17 cellular contexts compared by ENCODE assay signal in the genomic region with DNA sequence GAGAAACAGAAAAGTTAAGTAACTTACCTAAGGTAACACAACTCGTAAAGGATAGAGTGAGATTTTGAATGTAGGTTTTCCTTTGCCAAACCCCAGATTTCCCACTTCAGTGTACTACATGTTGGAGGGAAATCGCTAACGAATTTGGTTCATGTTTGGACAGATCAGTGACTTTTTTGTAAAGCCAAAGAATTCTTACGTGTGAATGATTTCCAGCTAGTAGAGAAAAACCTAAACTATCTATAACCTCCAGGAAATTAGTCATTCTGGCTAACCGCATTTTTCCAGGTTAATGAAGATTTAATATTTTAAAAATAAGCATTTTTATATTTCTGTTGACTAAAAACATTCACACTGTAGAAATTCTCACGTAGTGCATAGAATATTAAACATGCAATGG. TPM values are rescaled to one million over a fixed set of nuclear protein-coding genes. Genes with fewer than 3 reads are reported as not detected.
DNase-seq lines count a peak whose midpoint lies in the region; ATAC-seq and TF ChIP-seq lines count a peak whose summit lies in the region.
"Had no signal": no experiment of that assay in that cellular context is flagged by ENCODE, and none has a peak within 500 bp of the region (broad histone marks: within the 10 kb centered on the region; RNA-seq: fewer than 3 reads in every experiment).

No MANE protein-coding gene starts in this region.

- no peak overlapping the region for H3K4me3 Mint-ChIP-seq in activated T-helper 2 cell treated with anti-CD3 and anti-CD28 coated beads, Interferon-gamma antibody, Interleukin-2, Interleukin-4, amounts not matched to agents 10 μg/mL and 5 μg/mL and 100 μg/mL, durations not matched to agents 14 hours and 24 hours and 36 hours (ENCODE audit: low read depth)
- H3K4me3 Mint-ChIP-seq: CD14-positive monocyte; CD4-positive, alpha-beta memory T cell; H9 had no signal

- no peaks in the 10 kb centered on the region for H3K9me3 Mint-ChIP-seq in activated T-helper 2 cell treated with anti-CD3 and anti-CD28 coated beads, Interferon-gamma antibody, Interleukin-2, Interleukin-4, amounts not matched to agents 10 μg/mL and 5 μg/mL and 100 μg/mL, durations not matched to agents 14 hours and 24 hours and 36 hours

- intact Hi-C loops in activated T-helper 2 cell treated with anti-CD3 and anti-CD28 coated beads, Interferon-gamma antibody, Interleukin-2, Interleukin-4, amounts not matched to agents 10 μg/mL and 5 μg/mL and 100 μg/mL, durations not matched to agents 14 hours and 24 hours and 36 hours (cut with micrococcal nuclease), result no loop called here

- H3K27me3 Mint-ChIP-seq in activated T-helper 2 cell treated with anti-CD3 and anti-CD28 coated beads, Interferon-gamma antibody, Interleukin-2, Interleukin-4, amounts not matched to agents 10 μg/mL and 5 μg/mL and 100 μg/mL, durations not matched to agents 14 hours and 24 hours and 36 hours (ENCODE audit: low read depth), result no peaks in the 10 kb centered on the region
- H3K27me3 Mint-ChIP-seq: CD4-positive, alpha-beta memory T cell had no signal

- in situ Hi-C loops in Caki2 (cut with HindIII; ENCODE audit: low pct_unique_long_range_greater_than_20kb, low sequenced_read_pairs), result no loop called here

- no peak overlapping the region for H3K27ac Mint-ChIP-seq in activated T-helper 2 cell treated with anti-CD3 and anti-CD28 coated beads, Interferon-gamma antibody, Interleukin-2, Interleukin-4, amounts not matched to agents 10 μg/mL and 5 μg/mL and 100 μg/mL, durations not matched to agents 14 hours and 24 hours and 36 hours
- H3K27ac Mint-ChIP-seq: CD14-positive monocyte; CD4-positive, alpha-beta memory T cell had no signal

- no peaks in the 10 kb centered on the region for H3K9me3 ChIP-seq in RWPE2 (ENCODE audit: severe bottlenecking)
- H3K9me3 ChIP-seq: BLaER1 had no signal

- no peak overlapping the region for H3K4me3 ChIP-seq in RWPE2 (ENCODE audit: severe bottlenecking)
- no peak overlapping the region for H3K4me3 ChIP-seq in epithelial cell of esophagus (ENCODE audit: low read length)
- H3K4me3 ChIP-seq: BLaER1 had no signal

- no peaks in the 10 kb centered on the region for H3K27me3 ChIP-seq in RWPE2 (ENCODE audit: insufficient read depth, poor library complexity, severe bottlenecking)
- H3K27me3 ChIP-seq: BLaER1 had no signal

- peak; percentile 57 for DNase-seq in Caki2 (ENCODE audit: low read depth)
- no peak for DNase-seq in RWPE2 (ENCODE audit: low spot score)
- peak; percentile 47 for DNase-seq in epithelial cell of esophagus (ENCODE audit: low read depth)
- DNase-seq in iris pigment epithelial cell (ENCODE audit: low read depth), result peak; percentile 26
- DNase-seq in activated T-helper 2 cell treated with anti-CD3 and anti-CD28 coated beads, Interferon-gamma antibody, Interleukin-2, Interleukin-4, amounts not matched to agents 10 μg/mL and 5 μg/mL and 100 μg/mL, durations not matched to agents 14 hours and 24 hours and 36 hours (ENCODE audit: low spot score), result no peak
- DNase-seq in HCEC 1CT, result no peak
- no peak for DNase-seq in Kasumi-1 (lab: John Stamatoyannopoulos, UW)
- DNase-seq: 8988T; Calu3; CD4-positive, alpha-beta memory T cell; DMS79 treated with DMSO at 0.1 percent for 48 hours; GF-D8; H9; IMR-90 had no signal

- no peaks in the 10 kb centered on the region for H3K36me3 Mint-ChIP-seq in activated T-helper 2 cell treated with anti-CD3 and anti-CD28 coated beads, Interferon-gamma antibody, Interleukin-2, Interleukin-4, amounts not matched to agents 10 μg/mL and 5 μg/mL and 100 μg/mL, durations not matched to agents 14 hours and 24 hours and 36 hours (ENCODE audit: low read depth)
- H3K36me3 Mint-ChIP-seq: CD14-positive monocyte; CD4-positive, alpha-beta memory T cell had no signal

- peaks cover 30% of the 10 kb centered on the region for H3K4me1 ChIP-seq in RWPE2 (ENCODE audit: insufficient read depth, poor library complexity, severe bottlenecking)
- H3K4me1 ChIP-seq: BLaER1 had no signal

- ATAC-seq in RWPE2 (ENCODE audit: low read depth) (peak; percentile 35; the same call in 1 of the 3 replicates), HG03439 (IDR thresholded peaks at IDR 0.05; ENCODE audit: unreplicated experiment) (no peak)

- no peaks in the 10 kb centered on the region for H3K4me1 Mint-ChIP-seq in activated T-helper 2 cell treated with anti-CD3 and anti-CD28 coated beads, Interferon-gamma antibody, Interleukin-2, Interleukin-4, amounts not matched to agents 10 μg/mL and 5 μg/mL and 100 μg/mL, durations not matched to agents 14 hours and 24 hours and 36 hours (ENCODE audit: low read depth)
- H3K4me1 Mint-ChIP-seq: CD14-positive monocyte; CD4-positive, alpha-beta memory T cell had no signal

- H3K36me3 ChIP-seq in RWPE2 (ENCODE audit: low read depth), result no peaks in the 10 kb centered on the region
- H3K36me3 ChIP-seq: BLaER1 had no signal

- peak overlapping the region; percentile 79 for H3K27ac ChIP-seq in RWPE2 (ENCODE audit: poor library complexity, severe bottlenecking)
- H3K27ac ChIP-seq: BLaER1 had no signal

- TF ChIP-seq CTCF in RWPE2 (IDR thresholded peaks at IDR 0.05; ENCODE audit: poor library complexity, severe bottlenecking) (no peak), epithelial cell of esophagus (IDR thresholded peaks at IDR 0.05; ENCODE audit: insufficient read depth, low read depth, low read length, missing control alignments) (no peak)

RNA-seq across cellular contexts. Expression of a gene that starts 7.2 kb away (rescaled TPM):
- total RNA-seq in Caki2 (2014; rRNA removed; shearing (Covaris generic); ENCODE audit: low replicate concordance), result 44.5 and 51.3 TPM in 2 replicates
- 0.05 and 0.09 TPM in 2 replicates for total RNA-seq in activated T-helper 2 cell treated with anti-CD3 and anti-CD28 coated beads, Interferon-gamma antibody, Interleukin-2, Interleukin-4, amounts not matched to agents 10 μg/mL and 5 μg/mL and 100 μg/mL, durations not matched to agents 14 hours and 24 hours and 36 hours
- total RNA-seq: CD4-positive, alpha-beta memory T cell had no signal

Comparison
In these comparisons a context has a peak if more than half of its experiments do, and no peak if none do; other contexts are left out.
1. DNase-seq: peak in Caki2 (single experiment), epithelial cell of esophagus (single experiment) and iris pigment epithelial cell (single experiment); none in RWPE2 (single experiment), activated T-helper 2 cell treated with anti-CD3 and anti-CD28 coated beads, Interferon-gamma antibody, Interleukin-2, Interleukin-4, amounts not matched to agents 10 μg/mL and 5 μg/mL and 100 μg/mL, durations not matched to agents 14 hours and 24 hours and 36 hours (single experiment), HCEC 1CT (single experiment) and Kasumi-1 (0 of 2).
2. RNA of a gene that starts 7.2 kb away (total RNA-seq): 44.5 to 51.3 TPM in Caki2; 0.05 to 0.09 TPM in activated T-helper 2 cell treated with anti-CD3 and anti-CD28 coated beads, Interferon-gamma antibody, Interleukin-2, Interleukin-4, amounts not matched to agents 10 μg/mL and 5 μg/mL and 100 μg/mL, durations not matched to agents 14 hours and 24 hours and 36 hours; every median in the first group is over 10 times any median in the second.